In the genomic region with DNA sequence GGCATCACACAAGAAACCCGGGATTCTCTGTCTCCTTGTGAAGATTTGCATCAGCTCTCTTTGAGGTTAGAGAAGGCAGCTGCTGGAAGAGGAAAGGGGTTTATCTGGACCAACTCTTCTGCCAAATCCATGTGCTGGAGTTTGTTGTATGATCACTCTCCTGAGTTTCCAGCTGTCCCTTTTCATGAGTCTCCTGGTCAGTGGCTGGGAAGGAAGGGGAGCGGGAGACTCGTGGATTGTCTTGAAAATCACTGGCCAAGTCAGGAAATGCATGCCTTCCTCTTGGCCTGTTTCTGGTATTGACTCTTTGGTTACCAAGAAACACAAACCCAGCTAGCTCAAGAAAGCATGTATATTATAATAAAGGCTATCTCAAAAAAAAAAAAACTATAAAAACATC, we compare ENCODE assay signal across 15 cellular contexts. TPM values are rescaled to one million over a fixed set of nuclear protein-coding genes. Genes with fewer than 3 reads are reported as not detected.
A peak's percentile ranks its signal among the peaks of the same experiment; 100 is the strongest.
DNase-seq lines count a peak whose midpoint lies in the region; ATAC-seq and TF ChIP-seq lines count a peak whose summit lies in the region.
"Had no signal": no experiment of that assay in that cellular context is flagged by ENCODE, and none has a peak within 500 bp of the region (broad histone marks: within the 10 kb centered on the region; RNA-seq: fewer than 3 reads in every experiment).

No MANE protein-coding gene starts in this region.

- H3K4me2 ChIP-seq in MM.1S (ENCODE audit: low read depth, low read length), result peak overlapping the region; percentile 23; the same call in 1 of the 2 replicates

- H3K4me3 ChIP-seq in MM.1S (ENCODE audit: low read length) (no peak overlapping the region), cardiac muscle cell (no peak overlapping the region)

- no peak overlapping the region; the same call in 1 of the 2 replicates for H2AFZ ChIP-seq in MM.1S (ENCODE audit: low read length)

- H3K36me3 Mint-ChIP-seq in nephron (ENCODE audit: low read depth), result peaks cover 27% of the 10 kb centered on the region

- H3K9me3 Mint-ChIP-seq in nephron, result no peaks in the 10 kb centered on the region

- TF ChIP-seq CTCF in 22Rv1 (IDR thresholded peaks at IDR 0.05) (no peak), MM.1S (IDR thresholded peaks at IDR 0.05; ENCODE audit: low read length) (no peak), cardiac muscle cell (IDR thresholded peaks at IDR 0.05; ENCODE audit: low read depth, low read length) (no peak), nephron (IDR thresholded peaks at IDR 0.05; ENCODE audit: unreplicated experiment in 3 of 3) (no peak)

- H3K4me1 ChIP-seq in MM.1S (ENCODE audit: low read length), result no peaks in the 10 kb centered on the region
- H3K4me1 ChIP-seq in cardiac muscle cell (ENCODE audit: low read depth), result peaks cover 8% of the 10 kb centered on the region

- H4K20me1 ChIP-seq in MM.1S (ENCODE audit: insufficient read depth, low read length), result no peaks in the 10 kb centered on the region

- peaks cover 21% of the 10 kb centered on the region for H3K4me1 Mint-ChIP-seq in nephron

- H3K36me3 ChIP-seq in MM.1S (replicated peaks; ENCODE audit: insufficient read depth, low read length) (no peaks in the 10 kb centered on the region), cardiac muscle cell (peaks cover 40% of the 10 kb centered on the region)

- ATAC-seq in HG03175 (IDR thresholded peaks at IDR 0.05; ENCODE audit: unreplicated experiment), result no peak
- ATAC-seq in HG03571 (IDR thresholded peaks at IDR 0.05; ENCODE audit: unreplicated experiment), result no peak
- ATAC-seq in HG02885 (IDR thresholded peaks at IDR 0.05; ENCODE audit: poor library complexity, unreplicated experiment), result no peak
- ATAC-seq: HCT116 had no signal

- H3K4me3 Mint-ChIP-seq in nephron, result no peak overlapping the region

- DNase-seq in MM.1S, result no peak
- peak in 1 of 2 donors; percentile 89 for DNase-seq in cardiac muscle cell (ENCODE audit: low read depth in 1 of 2, low spot score in 1 of 2)
- no peak for DNase-seq in NCI-H187 (lab: John Stamatoyannopoulos, UW)
- DNase-seq: AML-193, EL, erythroblast, NCI-H1930, occipital lobe, SIG-M5 had no signal

- no peaks in the 10 kb centered on the region for H3K9me3 ChIP-seq in MM.1S (replicated peaks; ENCODE audit: insufficient read depth, low read length)
- no peaks in the 10 kb centered on the region for H3K9me3 ChIP-seq in cardiac muscle cell (ENCODE audit: low read depth)

- H3F3A ChIP-seq in MM.1S (ENCODE audit: insufficient read depth, low read length), result no peaks in the 10 kb centered on the region

- peak overlapping the region; percentile 18; the same call in 1 of the 2 replicates for H3K27ac ChIP-seq in 22Rv1
- no peak overlapping the region for H3K27ac ChIP-seq in MM.1S (ENCODE audit: low read length)
- peak overlapping the region; percentile 53 for H3K27ac ChIP-seq in cardiac muscle cell

- H3K9me2 ChIP-seq in MM.1S (replicated peaks; ENCODE audit: insufficient read depth, low read length), result no peaks in the 10 kb centered on the region

- no peak overlapping the region for H3K9ac ChIP-seq in MM.1S (ENCODE audit: low read length)

- peak overlapping the region in 2 of 3 experiments; percentile 55 to 67 for H3K27ac Mint-ChIP-seq in nephron

- H3K27me3 ChIP-seq in MM.1S (replicated peaks; ENCODE audit: insufficient read depth, low read length) (no peaks in the 10 kb centered on the region), cardiac muscle cell (no peaks in the 10 kb centered on the region)

- H3K79me2 ChIP-seq in MM.1S (ENCODE audit: low read length), result no peaks in the 10 kb centered on the region

- no peaks in the 10 kb centered on the region for H3K27me3 Mint-ChIP-seq in nephron (ENCODE audit: low read depth)

RNA-seq across cellular contexts. Expression of a gene that starts 38.8 kb away (rescaled TPM):
- not detected in 2 replicates for total RNA-seq in cardiac muscle cell
- 0.26 and 0.53 TPM in 2 replicates for polyA plus RNA-seq in cardiac muscle cell
